Comparison of ENCODE assay signal across 21 cellular contexts in the genomic region with DNA sequence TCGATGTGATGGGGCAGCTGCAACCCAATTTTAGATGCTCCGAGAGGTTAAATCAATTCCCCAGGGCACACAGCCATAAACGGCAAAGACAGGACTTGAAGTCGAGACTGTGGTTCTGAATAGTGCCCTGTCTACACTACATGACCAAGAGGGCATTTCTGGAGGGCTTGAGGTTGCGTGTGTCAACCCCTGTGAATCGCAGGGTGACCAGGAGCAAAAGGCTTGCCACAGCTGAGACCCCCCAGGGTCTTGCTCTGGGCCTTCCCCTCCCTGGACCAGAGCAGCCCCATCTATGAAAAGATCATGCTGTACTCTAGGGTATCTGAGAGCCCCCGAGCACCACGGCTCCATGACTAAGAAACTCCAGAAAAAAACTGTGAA. TPM values are rescaled to one million over a fixed set of nuclear protein-coding genes. Genes with fewer than 3 reads are reported as not detected.
DNase-seq lines count a peak whose midpoint lies in the region; ATAC-seq and TF ChIP-seq lines count a peak whose summit lies in the region.
"Had no signal": no experiment of that assay in that cellular context is flagged by ENCODE, and none has a peak within 500 bp of the region (broad histone marks: within the 10 kb centered on the region; RNA-seq: fewer than 3 reads in every experiment).

No MANE protein-coding gene starts in this region.

- H3K4me3 Mint-ChIP-seq in activated CD4-positive, alpha-beta memory T cell treated with anti-CD3 and anti-CD28 coated beads, Interleukin-2, amount 10 ng/mL, durations not matched to agents 7 days and 5 days: peak overlapping the region; percentile 34
- H3K4me3 Mint-ChIP-seq in activated CD4-positive, alpha-beta memory T cell treated with anti-CD3 and anti-CD28 coated beads for 36 hours: no peak overlapping the region
- peak overlapping the region; percentile 80 for H3K4me3 Mint-ChIP-seq in T-helper 17 cell
- H3K4me3 Mint-ChIP-seq: activated naive CD4-positive, alpha-beta T cell treated with anti-CD3 and anti-CD28 coated beads, Interleukin-2, amount 50 U/mL, for 24 hours; H9; natural killer cell treated with Interleukin-12 subunit alpha and Interleukin-12 subunit beta and Interleukin-15 and Interleukin-18, amount 100 ng/mL, for 72 hours had no signal

- peak overlapping the region; percentile 6 for H3K14ac ChIP-seq in neuronal stem cell (ENCODE audit: low read length)

- no CpG with 5 or more reads among the region's 8 CpGs for WGBS in neuronal stem cell (ENCODE audit: extremely low coverage in 2 of 2, insufficient read length in 2 of 2, insufficient replicate concordance in 1 of 2), 2 donors
- WGBS in upper lobe of left lung, 2 donors: 63 to 77% methylated on average over 3 to 8 of the region's 8 CpGs

- H3K9ac ChIP-seq in neuronal stem cell (ENCODE audit: low read depth, low read length, poor library complexity): no peak overlapping the region

- TF ChIP-seq CTCF in GM13977 (IDR thresholded peaks at IDR 0.05; ENCODE audit: extremely low read depth, insufficient read depth, missing control alignments): no peak
- no peak for TF ChIP-seq CTCF in upper lobe of left lung (IDR thresholded peaks at IDR 0.05)

- POLR2A ChIA-PET in activated CD4-positive, alpha-beta memory T cell treated with anti-CD3 and anti-CD28 coated beads, Interleukin-2, amount 10 ng/mL, durations not matched to agents 7 days and 5 days (lab: Charles Lee): interaction anchor here (0.8 to 4.6 kb wide), 14 partner anchors 11 to 155 kb away, joined by 3 to 28 read pairs (median 6); a partner anchor contains a TSS
- POLR2A ChIA-PET in activated CD4-positive, alpha-beta memory T cell treated with anti-CD3 and anti-CD28 coated beads for 36 hours (lab: Charles Lee): interaction anchor here (1.5 kb wide), 2 partner anchors 11 to 55 kb away, joined by 3 to 6 read pairs; no protein-coding TSS in a partner anchor

- H3K18ac ChIP-seq in neuronal stem cell (ENCODE audit: low read length): peak overlapping the region; percentile 74

- no peak overlapping the region for H2BK12ac ChIP-seq in neuronal stem cell (ENCODE audit: low read length)

- H2BK5ac ChIP-seq in neuronal stem cell (ENCODE audit: low read length): no peak overlapping the region

- H3K27ac Mint-ChIP-seq in activated CD4-positive, alpha-beta memory T cell treated with anti-CD3 and anti-CD28 coated beads, Interleukin-2, amount 10 ng/mL, durations not matched to agents 7 days and 5 days: peak overlapping the region; percentile 76
- no peak overlapping the region for H3K27ac Mint-ChIP-seq in activated CD4-positive, alpha-beta memory T cell treated with anti-CD3 and anti-CD28 coated beads for 36 hours
- H3K27ac Mint-ChIP-seq in T-helper 17 cell: peak overlapping the region; percentile 90
- H3K27ac Mint-ChIP-seq: activated naive CD4-positive, alpha-beta T cell treated with anti-CD3 and anti-CD28 coated beads, Interleukin-2, amount 50 U/mL, for 24 hours; H9; natural killer cell treated with Interleukin-12 subunit alpha and Interleukin-12 subunit beta and Interleukin-15 and Interleukin-18, amount 100 ng/mL, for 72 hours had no signal

- in situ Hi-C loops in GM13977 (cut with MboI; ENCODE audit: low pct_unique_long_range_greater_than_20kb, low sequenced_read_pairs, unreplicated experiment): loop anchor here (10.0 kb wide), 1 partner anchor 171 kb away; no protein-coding TSS in a partner anchor

- TF ChIP-seq POLR2A in upper lobe of left lung (IDR thresholded peaks at IDR 0.05): no peak

- H3K36me3 ChIP-seq in neuronal stem cell (replicated peaks in 1 of 2; ENCODE audit: control insufficient read depth in 2 of 2, insufficient read depth in 2 of 2, low read length in 2 of 2): no peaks in the 10 kb centered on the region
- no peaks in the 10 kb centered on the region for H3K36me3 ChIP-seq in upper lobe of left lung
- H3K36me3 ChIP-seq: breast epithelium, esophagus squamous epithelium, stomach, vagina had no signal

- H2AK5ac ChIP-seq in neuronal stem cell (ENCODE audit: low read depth, low read length): peak overlapping the region; percentile 86

- H3K36me3 Mint-ChIP-seq in activated CD4-positive, alpha-beta memory T cell treated with anti-CD3 and anti-CD28 coated beads, Interleukin-2, amount 10 ng/mL, durations not matched to agents 7 days and 5 days (ENCODE audit: low read depth): peaks cover 16% of the 10 kb centered on the region
- no peaks in the 10 kb centered on the region for H3K36me3 Mint-ChIP-seq in activated CD4-positive, alpha-beta memory T cell treated with anti-CD3 and anti-CD28 coated beads for 36 hours
- H3K36me3 Mint-ChIP-seq in T-helper 17 cell (ENCODE audit: low read depth): peaks cover 2% of the 10 kb centered on the region
- H3K36me3 Mint-ChIP-seq: activated naive CD4-positive, alpha-beta T cell treated with anti-CD3 and anti-CD28 coated beads, Interleukin-2, amount 50 U/mL, for 24 hours; natural killer cell treated with Interleukin-12 subunit alpha and Interleukin-12 subunit beta and Interleukin-15 and Interleukin-18, amount 100 ng/mL, for 72 hours had no signal

- H4K8ac ChIP-seq in neuronal stem cell (ENCODE audit: low read depth, low read length): no peak overlapping the region

- no peak overlapping the region for H3K4me3 ChIP-seq in neuronal stem cell (ENCODE audit: low read length in 2 of 2)
- H3K4me3 ChIP-seq in upper lobe of left lung: no peak overlapping the region
- H3K4me3 ChIP-seq: breast epithelium, esophagus squamous epithelium, stomach, vagina had no signal

- H3K79me1 ChIP-seq in neuronal stem cell (ENCODE audit: low read depth, low read length): no peaks in the 10 kb centered on the region

- peaks cover 10% of the 10 kb centered on the region for H3K9me3 Mint-ChIP-seq in activated CD4-positive, alpha-beta memory T cell treated with anti-CD3 and anti-CD28 coated beads, Interleukin-2, amount 10 ng/mL, durations not matched to agents 7 days and 5 days
- H3K9me3 Mint-ChIP-seq in activated CD4-positive, alpha-beta memory T cell treated with anti-CD3 and anti-CD28 coated beads for 36 hours: peaks cover under 1% of the 10 kb centered on the region
- H3K9me3 Mint-ChIP-seq: activated naive CD4-positive, alpha-beta T cell treated with anti-CD3 and anti-CD28 coated beads, Interleukin-2, amount 50 U/mL, for 24 hours; H9; natural killer cell treated with Interleukin-12 subunit alpha and Interleukin-12 subunit beta and Interleukin-15 and Interleukin-18, amount 100 ng/mL, for 72 hours had no signal

- intact Hi-C loops in activated CD4-positive, alpha-beta memory T cell treated with anti-CD3 and anti-CD28 coated beads for 36 hours (cut with micrococcal nuclease): loop anchor here (1.0 kb wide), 2 partner anchors 55 to 169 kb away; no protein-coding TSS in a partner anchor

- no peak overlapping the region for H2BK15ac ChIP-seq in neuronal stem cell (ENCODE audit: low read length)

- no peak overlapping the region for H2AFZ ChIP-seq in neuronal stem cell (ENCODE audit: low read length)

- ATAC-seq in T-helper 17 cell: peak; percentile 7
- ATAC-seq in GM19455 (IDR thresholded peaks at IDR 0.05; ENCODE audit: unreplicated experiment): no peak
- no peak for ATAC-seq in upper lobe of left lung (ENCODE audit: low FRiP score in 2 of 2)
- no peak for ATAC-seq in HG03097 (IDR thresholded peaks at IDR 0.05; ENCODE audit: low FRiP score, unreplicated experiment)

- peaks cover 82% of the 10 kb centered on the region for H3K4me1 Mint-ChIP-seq in activated CD4-positive, alpha-beta memory T cell treated with anti-CD3 and anti-CD28 coated beads, Interleukin-2, amount 10 ng/mL, durations not matched to agents 7 days and 5 days
- H3K4me1 Mint-ChIP-seq in activated CD4-positive, alpha-beta memory T cell treated with anti-CD3 and anti-CD28 coated beads for 36 hours (ENCODE audit: low read depth): peaks cover 47% of the 10 kb centered on the region
- peaks cover 49% of the 10 kb centered on the region for H3K4me1 Mint-ChIP-seq in T-helper 17 cell

- H3K4ac ChIP-seq in neuronal stem cell (ENCODE audit: low read length): no peak overlapping the region

- no peaks in the 10 kb centered on the region for H3K4me1 ChIP-seq in neuronal stem cell (ENCODE audit: control insufficient read depth in 2 of 2, insufficient read depth in 1 of 2, low read depth in 1 of 2, low read length in 2 of 2)
- peaks cover 0 to 6% (median 2%) of the 10 kb centered on the region in 4 donors for H3K4me1 ChIP-seq in upper lobe of left lung
- H3K4me1 ChIP-seq: breast epithelium, psoas muscle, vagina had no signal

- H4K91ac ChIP-seq in neuronal stem cell (ENCODE audit: low read depth, low read length, poor library complexity): no peak overlapping the region

- no peaks in the 10 kb centered on the region for H3K27me3 ChIP-seq in neuronal stem cell (ENCODE audit: control insufficient read depth in 3 of 3, insufficient read depth in 3 of 3, low read depth in 1 of 3, low read length in 3 of 3)
- no peaks in the 10 kb centered on the region for H3K27me3 ChIP-seq in upper lobe of left lung
- H3K27me3 ChIP-seq: breast epithelium, dorsolateral prefrontal cortex, vagina had no signal

- DNase-seq in activated CD4-positive, alpha-beta memory T cell treated with anti-CD3 and anti-CD28 coated beads, Interleukin-2, amount 10 ng/mL, durations not matched to agents 7 days and 5 days: no peak
- no peak for DNase-seq in activated CD4-positive, alpha-beta memory T cell treated with anti-CD3 and anti-CD28 coated beads for 36 hours
- DNase-seq in GM13977 (ENCODE audit: low spot score) (peak; percentile 12), T-helper 17 cell (no peak), neuronal stem cell (ENCODE audit: low spot score) (no peak), upper lobe of left lung (no peak)
- DNase-seq: esophagus squamous epithelium, GF-D8 had no signal

- H3K23ac ChIP-seq in neuronal stem cell (ENCODE audit: low read depth, low read length, poor library complexity): peak overlapping the region; percentile 23

- H3K9me3 ChIP-seq in T-helper 17 cell (ENCODE audit: control insufficient read depth, low read length, poor library complexity, severe bottlenecking) (no peaks in the 10 kb centered on the region), neuronal stem cell (replicated peaks in 1 of 2; ENCODE audit: control insufficient read depth in 2 of 2, insufficient read depth in 1 of 2, low read depth in 1 of 2, low read length in 2 of 2) (no peaks in the 10 kb centered on the region), upper lobe of left lung (no peaks in the 10 kb centered on the region)
- H3K9me3 ChIP-seq: breast epithelium, Caco-2, esophagus squamous epithelium, psoas muscle, stomach, vagina had no signal

- H3K27ac ChIP-seq in neuronal stem cell (replicated peaks; ENCODE audit: low read length) (no peak overlapping the region), upper lobe of left lung (no peak overlapping the region)
- H3K27ac ChIP-seq: breast epithelium, dorsolateral prefrontal cortex, esophagus squamous epithelium, psoas muscle, stomach, vagina had no signal

- no peak overlapping the region for H3K4me2 ChIP-seq in neuronal stem cell (ENCODE audit: insufficient read depth, low read length, poor library complexity, severe bottlenecking)

- TF ChIP-seq EP300 in upper lobe of left lung (IDR thresholded peaks at IDR 0.05): no peak

- peak overlapping the region; percentile 17 for H2BK120ac ChIP-seq in neuronal stem cell (ENCODE audit: low read depth, low read length)

- CTCF ChIA-PET in activated CD4-positive, alpha-beta memory T cell treated with anti-CD3 and anti-CD28 coated beads, Interleukin-2, amount 10 ng/mL, durations not matched to agents 7 days and 5 days (lab: Charles Lee): interaction anchor here (0.8 to 6.3 kb wide), 24 partner anchors 9 to 167 kb away, joined by 3 to 105 read pairs (median 7); a partner anchor contains a TSS
- CTCF ChIA-PET in activated CD4-positive, alpha-beta memory T cell treated with anti-CD3 and anti-CD28 coated beads for 36 hours (lab: Charles Lee): interaction anchor here (0.7 to 5.0 kb wide), 24 partner anchors 7 to 168 kb away, joined by 3 to 130 read pairs (median 6); a partner anchor contains a TSS

- H3K27me3 Mint-ChIP-seq in activated CD4-positive, alpha-beta memory T cell treated with anti-CD3 and anti-CD28 coated beads, Interleukin-2, amount 10 ng/mL, durations not matched to agents 7 days and 5 days: peaks cover 7% of the 10 kb centered on the region
- no peaks in the 10 kb centered on the region for H3K27me3 Mint-ChIP-seq in activated CD4-positive, alpha-beta memory T cell treated with anti-CD3 and anti-CD28 coated beads for 36 hours
- no peaks in the 10 kb centered on the region for H3K27me3 Mint-ChIP-seq in T-helper 17 cell
- H3K27me3 Mint-ChIP-seq: activated naive CD4-positive, alpha-beta T cell treated with anti-CD3 and anti-CD28 coated beads, Interleukin-2, amount 50 U/mL, for 24 hours had no signal

RNA-seq across cellular contexts. Expression of a gene that starts 26.8 kb away (rescaled TPM):
- total RNA-seq in activated CD4-positive, alpha-beta memory T cell treated with anti-CD3 and anti-CD28 coated beads, Interleukin-2, amount 10 ng/mL, durations not matched to agents 7 days and 5 days: 1 to 10 TPM; 4.4 to 6.6 TPM
- total RNA-seq in activated CD4-positive, alpha-beta memory T cell treated with anti-CD3 and anti-CD28 coated beads for 36 hours: 1 to 10 TPM; 1.2 to 1.9 TPM
- 1 to 10 TPM; 3.1 to 3.4 TPM for total RNA-seq in T-helper 17 cell
- polyA plus RNA-seq in neuronal stem cell (2013, experiment 1 of 2): 3.5 TPM
- 3.6 TPM for polyA plus RNA-seq in neuronal stem cell (2013, experiment 2 of 2)
- total RNA-seq in upper lobe of left lung: 1 to 10 TPM; 2.3 to 8.4 (median 4.9) TPM
- total RNA-seq: HT-29, M059J had no signal
